In the genomic region with DNA sequence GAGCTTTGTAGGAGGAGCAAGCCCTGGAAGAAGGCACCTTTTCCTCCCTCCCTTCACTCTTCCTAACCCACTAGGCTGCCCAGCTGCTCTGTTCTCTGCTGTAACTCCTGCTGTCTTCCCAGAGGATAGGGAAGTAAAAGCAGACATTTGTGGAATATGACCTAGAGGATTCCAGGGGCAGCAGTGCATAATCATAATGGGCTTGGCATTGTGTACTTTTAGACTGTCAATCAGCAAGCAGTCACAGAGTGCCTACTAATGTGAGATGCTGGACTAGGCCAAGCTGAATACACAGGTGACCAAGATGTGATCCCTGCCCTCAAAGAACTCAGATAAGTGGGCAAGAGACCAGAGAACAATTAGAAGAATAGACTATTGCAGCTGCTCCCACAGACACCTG, we compare ENCODE assay signal across 17 cellular contexts.
DNase-seq lines count a peak whose midpoint lies in the region; ATAC-seq and TF ChIP-seq lines count a peak whose summit lies in the region.
"Had no signal": no experiment of that assay in that cellular context is flagged by ENCODE, and none has a peak within 500 bp of the region (broad histone marks: within the 10 kb centered on the region; RNA-seq: fewer than 3 reads in every experiment).

No MANE protein-coding gene starts in this region.

- H3K4me1 ChIP-seq in breast epithelium: no peaks in the 10 kb centered on the region
- H3K4me1 ChIP-seq: BLaER1, Caco-2, HAP-1 had no signal

- TF ChIP-seq CTCF in MCF 10A (IDR thresholded peaks at IDR 0.05; ENCODE audit: unreplicated experiment) (no peak), breast epithelium (IDR thresholded peaks at IDR 0.05) (no peak), HFFc6 (IDR thresholded peaks at IDR 0.05) (no peak), neural crest cell (conservative IDR thresholded peaks at IDR 0.05) (no peak)

- H3K9me3 Mint-ChIP-seq in MCF 10A (ENCODE audit: unreplicated experiment) (no peaks in the 10 kb centered on the region), HFFc6 (no peaks in the 10 kb centered on the region), neural crest cell (no peaks in the 10 kb centered on the region)
- H3K9me3 Mint-ChIP-seq: CD8-positive, alpha-beta memory T cell had no signal

- BruUV-seq in MCF 10A (replicated peaks; lab: Mats Ljungman, UMichigan): no TSS peak

- no peaks in the 10 kb centered on the region for H3K36me3 ChIP-seq in breast epithelium
- H3K36me3 ChIP-seq: BLaER1, HAP-1 had no signal

- H3K9me3 ChIP-seq in breast epithelium: no peaks in the 10 kb centered on the region
- H3K9me3 ChIP-seq: BLaER1, Caco-2, HAP-1 had no signal

- POLR2A ChIA-PET in MCF 10A (lab: Yijun Ruan, JAX): no interaction called here

- H3K36me3 Mint-ChIP-seq in MCF 10A (ENCODE audit: insufficient read depth, unreplicated experiment): peaks cover 10% of the 10 kb centered on the region
- peaks cover 23% of the 10 kb centered on the region for H3K36me3 Mint-ChIP-seq in HFFc6 (ENCODE audit: low read depth)
- H3K36me3 Mint-ChIP-seq in neural crest cell (ENCODE audit: low read depth): no peaks in the 10 kb centered on the region

- H3K27me3 Mint-ChIP-seq in MCF 10A (ENCODE audit: insufficient read depth, unreplicated experiment) (no peaks in the 10 kb centered on the region), HFFc6 (ENCODE audit: insufficient read depth) (no peaks in the 10 kb centered on the region), neural crest cell (ENCODE audit: low read depth) (no peaks in the 10 kb centered on the region)

- no peaks in the 10 kb centered on the region for H3K4me1 Mint-ChIP-seq in MCF 10A (ENCODE audit: insufficient read depth, unreplicated experiment)
- peaks cover 36% of the 10 kb centered on the region for H3K4me1 Mint-ChIP-seq in HFFc6 (ENCODE audit: low read depth)
- peaks cover 74% of the 10 kb centered on the region for H3K4me1 Mint-ChIP-seq in neural crest cell

- no peak for TF ChIP-seq POLR2A in breast epithelium (IDR thresholded peaks at IDR 0.05)

- no peak for ATAC-seq in HG03565 (IDR thresholded peaks at IDR 0.05; ENCODE audit: unreplicated experiment)
- ATAC-seq: HepG2 had no signal

- intact Hi-C loops in MCF 10A (cut with micrococcal nuclease): no loop called here
- intact Hi-C loops in breast epithelium (cut with DNase I; ENCODE audit: low total_unique reads): no loop called here

- H3K4me3 Mint-ChIP-seq in MCF 10A (ENCODE audit: unreplicated experiment): no peak overlapping the region
- no peak overlapping the region for H3K4me3 Mint-ChIP-seq in HFFc6
- H3K4me3 Mint-ChIP-seq in neural crest cell: no peak overlapping the region
- H3K4me3 Mint-ChIP-seq: CD8-positive, alpha-beta memory T cell had no signal

- no peak overlapping the region for H3K4me3 ChIP-seq in breast epithelium
- H3K4me3 ChIP-seq: BLaER1, HAP-1 had no signal

- no peak overlapping the region for H3K27ac ChIP-seq in breast epithelium
- H3K27ac ChIP-seq: BLaER1 had no signal

- H3K27ac Mint-ChIP-seq in MCF 10A (ENCODE audit: low read depth, unreplicated experiment): peak overlapping the region; percentile 46
- peak overlapping the region; percentile 5; the same call in 1 of the 2 replicates for H3K27ac Mint-ChIP-seq in HFFc6
- peak overlapping the region; percentile 9 for H3K27ac Mint-ChIP-seq in neural crest cell (ENCODE audit: unreplicated experiment)
- H3K27ac Mint-ChIP-seq: CD8-positive, alpha-beta memory T cell had no signal

- H3K27me3 ChIP-seq in breast epithelium: no peaks in the 10 kb centered on the region
- H3K27me3 ChIP-seq: BLaER1 had no signal

- no peak for DNase-seq in MCF 10A (ENCODE audit: unreplicated experiment)
- no peak for DNase-seq in breast epithelium (ENCODE audit: low spot score in 2 of 2)
- DNase-seq in HFFc6: no peak
- peak; percentile 31 for DNase-seq in kidney tubule cell (ENCODE audit: low spot score)
- DNase-seq in neural crest cell (ENCODE audit: low read depth, low spot score): no peak
- no peak for DNase-seq in GF-D8 (lab: John Stamatoyannopoulos, UW)
- no peak for DNase-seq in NCI-H526 treated with DMSO at 0.1 percent for 48 hours (lab: John Stamatoyannopoulos, UW)
- DNase-seq: 8988T; AML-193; Caco-2; CD8-positive, alpha-beta memory T cell; DMS53; GOT3 had no signal

- CTCF ChIA-PET in MCF 10A (lab: Yijun Ruan, JAX): interaction anchor here (0.5 to 1.0 kb wide), 3 partner anchors 17 to 305 kb away, joined by 3 read pairs; no protein-coding TSS in a partner anchor
